Comparison of ENCODE assay signal across 8 cellular contexts in genomic region chr9:33472171-33472920, GRCh38. TPM values are rescaled to one million over a fixed set of nuclear protein-coding genes. Genes with fewer than 3 reads are reported as not detected.
A peak's percentile ranks its signal among the peaks of the same experiment; 100 is the strongest.
DNase-seq lines count a peak whose midpoint lies in the region; ATAC-seq, FAIRE-seq and TF ChIP-seq lines count a peak whose summit lies in the region.

No MANE protein-coding gene starts in this region.

- intact Hi-C loops in PC-9 (cut with micrococcal nuclease; ENCODE audit: unreplicated experiment) (loop anchor here (10.0 kb wide), 1 partner anchor 252 kb away; no protein-coding TSS in a partner anchor), esophagus muscularis mucosa (cut with DNase I) (loop anchor here (10.0 kb wide), 1 partner anchor 188 kb away; no protein-coding TSS in a partner anchor)

- H3K36me3 ChIP-seq in PC-9 (ENCODE audit: low read depth) (no peaks in the 10 kb centered on the region), esophagus muscularis mucosa (peaks cover 42 to 52% (median 47%) of the 10 kb centered on the region in 4 donors), trophoblast cell (ENCODE audit: control insufficient read depth in 1 of 2, insufficient read depth in 2 of 2, low read length in 2 of 2) (peaks cover 35 to 38% of the 10 kb centered on the region in 2 experiments)

- no peak for DNase-seq in PC-9
- no peak for DNase-seq in esophagus muscularis mucosa (ENCODE audit: extremely low spot score)
- DNase-seq in trophoblast cell, result no peak
- no peak for DNase-seq in urothelium cell line (ENCODE audit: low spot score)
- no peak for DNase-seq in GM19240 (ENCODE audit: insufficient read length, low spot score)
- DNase-seq in NCI-H1417 treated with DMSO at 0.1 percent for 48 hours (lab: John Stamatoyannopoulos, UW), result no peak

- no peaks in the 10 kb centered on the region for H3K9me3 ChIP-seq in PC-9 (ENCODE audit: insufficient read depth, low read depth)
- H3K9me3 ChIP-seq in esophagus muscularis mucosa, result no peaks in the 10 kb centered on the region
- no peaks in the 10 kb centered on the region for H3K9me3 ChIP-seq in trophoblast cell (ENCODE audit: insufficient read depth, low read depth, low read length)

- no peak overlapping the region for H2BK12ac ChIP-seq in trophoblast cell (ENCODE audit: low read length)

- peaks cover 24% of the 10 kb centered on the region for H3K79me2 ChIP-seq in PC-9 (ENCODE audit: low read depth)
- peaks cover 5% of the 10 kb centered on the region for H3K79me2 ChIP-seq in trophoblast cell (ENCODE audit: control insufficient read depth, insufficient read depth, low read length, poor library complexity)

- TF ChIP-seq EP300 in esophagus muscularis mucosa (IDR thresholded peaks at IDR 0.05), result no peak

- no peak overlapping the region for H3K14ac ChIP-seq in trophoblast cell (ENCODE audit: low read length)

- H3K9me2 ChIP-seq in PC-9 (ENCODE audit: insufficient read depth), result no peaks in the 10 kb centered on the region

- H2BK120ac ChIP-seq in trophoblast cell (ENCODE audit: insufficient read depth, low read length, poor library complexity), result no peak overlapping the region

- no peak for ATAC-seq in GM21381 (IDR thresholded peaks at IDR 0.05; ENCODE audit: unreplicated experiment)

- H3K4me3 ChIP-seq in GM08714 (ENCODE audit: low read length) (peak overlapping the region; percentile 71), PC-9 (peak overlapping the region; percentile 80), esophagus muscularis mucosa (peak overlapping the region; percentile 79 to 96 (median 93)), trophoblast cell (ENCODE audit: low read depth, low read length) (no peak overlapping the region)

- H4K12ac ChIP-seq in trophoblast cell (ENCODE audit: low read depth, low read length), result no peak overlapping the region

- H3K4me2 ChIP-seq in PC-9 (peak overlapping the region; percentile 91), trophoblast cell (ENCODE audit: low read length) (peak overlapping the region; percentile 71)

- H3K4me1 ChIP-seq in PC-9 (replicated peaks; ENCODE audit: insufficient read depth) (0 out of 2 replicates have a peak, but pooled peaks cover 10% of the 10 kb centered on the region), esophagus muscularis mucosa (peaks cover 16 to 29% (median 20%) of the 10 kb centered on the region in 4 donors), trophoblast cell (ENCODE audit: control insufficient read depth in 1 of 2, insufficient read depth in 2 of 2, low read length in 2 of 2) (peaks cover 6 to 9% of the 10 kb centered on the region in 2 experiments)

- 85% methylated on average over 11 of the region's 16 CpGs for WGBS in esophagus muscularis mucosa
- WGBS in trophoblast cell (ENCODE audit: extremely low coverage, insufficient coverage, insufficient read length), result no CpG with 5 or more reads among the region's 16 CpGs

- no peak overlapping the region for H3K9ac ChIP-seq in trophoblast cell (ENCODE audit: low read length)

- H2BK5ac ChIP-seq in trophoblast cell (ENCODE audit: low read depth, low read length, poor library complexity), result no peak overlapping the region

- H2AK5ac ChIP-seq in trophoblast cell (ENCODE audit: low read length), result no peak overlapping the region

- no peak overlapping the region for H3K23ac ChIP-seq in trophoblast cell (ENCODE audit: low read length)

- no TSS peak for BruUV-seq in PC-9 (replicated peaks; lab: Mats Ljungman, UMichigan)

- H3K4ac ChIP-seq in trophoblast cell (ENCODE audit: low read depth, low read length), result peak overlapping the region; percentile 30

- POLR2A ChIA-PET in PC-9 (lab: Charles Lee; ENCODE audit: unreplicated experiment), result no interaction called here

- no peak for TF ChIP-seq CTCF in PC-9 (conservative IDR thresholded peaks at IDR 0.05)
- TF ChIP-seq CTCF in esophagus muscularis mucosa (IDR thresholded peaks at IDR 0.05), result no peak

- H2AFZ ChIP-seq in PC-9, result no peak overlapping the region
- no peak overlapping the region for H2AFZ ChIP-seq in trophoblast cell (ENCODE audit: insufficient read depth, low read length, poor library complexity)

- H3K18ac ChIP-seq in trophoblast cell (ENCODE audit: low read length), result peak overlapping the region; percentile 30

- no peak for FAIRE-seq in urothelium cell line (lab: Jason Lieb, UNC)

- no peak for TF ChIP-seq POLR2A in esophagus muscularis mucosa (IDR thresholded peaks at IDR 0.05; ENCODE audit: low read depth)

- CTCF ChIA-PET in PC-9 (lab: Charles Lee), result no interaction called here

- H4K91ac ChIP-seq in trophoblast cell (ENCODE audit: low read depth, low read length), result no peak overlapping the region

- H3F3A ChIP-seq in PC-9 (ENCODE audit: insufficient read depth, low read depth), result no peaks in the 10 kb centered on the region

- H3K27ac ChIP-seq in PC-9 (no peak overlapping the region), esophagus muscularis mucosa (replicated peaks in 1 of 4) (no peak overlapping the region), trophoblast cell (ENCODE audit: low read depth, low read length) (no peak overlapping the region)

- no peaks in the 10 kb centered on the region for H4K20me1 ChIP-seq in PC-9 (ENCODE audit: insufficient read depth)

- H4K8ac ChIP-seq in trophoblast cell (ENCODE audit: low read depth, low read length), result no peak overlapping the region

- H3K27me3 ChIP-seq in PC-9 (ENCODE audit: insufficient read depth, low read depth), result no peaks in the 10 kb centered on the region
- H3K27me3 ChIP-seq in esophagus muscularis mucosa, result no peaks in the 10 kb centered on the region
- no peaks in the 10 kb centered on the region for H3K27me3 ChIP-seq in trophoblast cell (ENCODE audit: insufficient read depth, low read length)

- peaks cover 2% of the 10 kb centered on the region for H3K79me1 ChIP-seq in trophoblast cell (ENCODE audit: low read length)

RNA-seq across cellular contexts. Expression of gene NOL6, which starts 1.4 kb away (rescaled TPM):
- total RNA-seq in PC-9 (2021) (15.5 and 16.2 TPM in 2 replicates), esophagus muscularis mucosa (10 to 100 TPM; 12.7 to 21.0 (median 16.5) TPM)
- 14.9 and 16.3 TPM in 2 replicates for polyA plus RNA-seq in trophoblast cell (2013)

RNA-seq across cellular contexts. Expression of gene AQP3, which starts 25.0 kb away (rescaled TPM):
- total RNA-seq in PC-9 (2021), result 9.9 and 15.3 TPM in 2 replicates
- total RNA-seq in esophagus muscularis mucosa, result 10 to 100 TPM in 1 of 4 donors, 1 to 10 TPM in 3; 4.2 to 12.7 (median 6.8) TPM
- polyA plus RNA-seq in trophoblast cell (2013), result 10.4 and 11.8 TPM in 2 replicates

RNA-seq across cellular contexts. Expression of gene ANKRD18B, which starts 51.7 kb away (rescaled TPM):
- total RNA-seq in PC-9 (2021) (4.6 and 6.9 TPM in 2 replicates), esophagus muscularis mucosa (not detected)
- 1.4 and 2.0 TPM in 2 replicates for polyA plus RNA-seq in trophoblast cell (2013)
